In the genomic region with DNA sequence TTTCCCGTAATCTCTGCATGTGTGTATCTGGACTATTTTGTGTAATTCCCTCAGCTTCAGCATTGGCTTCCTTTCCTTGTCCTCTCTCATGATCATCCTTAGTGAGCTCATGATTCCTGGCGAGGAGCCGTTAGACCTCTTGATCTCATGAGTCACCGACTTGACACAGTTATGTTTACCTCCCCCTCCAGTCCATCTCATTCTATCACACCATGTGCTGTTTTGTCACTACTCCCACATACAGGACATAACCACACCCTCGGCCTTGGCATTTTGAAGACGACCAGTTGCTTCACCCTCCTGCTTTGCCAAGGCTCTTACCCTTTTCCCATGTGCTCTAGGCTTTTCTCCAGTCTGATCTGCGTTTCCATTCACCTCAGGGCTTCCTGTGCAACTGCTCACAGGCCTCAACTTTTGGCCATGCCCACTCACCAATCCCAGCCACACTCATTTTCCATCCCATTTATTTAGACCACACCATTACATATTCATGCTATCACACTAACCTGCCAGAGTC, we compare ENCODE assay signal across 1 cellular context.
TF ChIP-seq lines count a peak whose summit lies in the region.

No MANE protein-coding gene starts in this region.

TF ChIP-seq in K562, 482 proteins besides CTCF, POLR2A, EP300 and RAD21 (continued from another document and continues in another):
- TF ChIP-seq, protein P1, sequence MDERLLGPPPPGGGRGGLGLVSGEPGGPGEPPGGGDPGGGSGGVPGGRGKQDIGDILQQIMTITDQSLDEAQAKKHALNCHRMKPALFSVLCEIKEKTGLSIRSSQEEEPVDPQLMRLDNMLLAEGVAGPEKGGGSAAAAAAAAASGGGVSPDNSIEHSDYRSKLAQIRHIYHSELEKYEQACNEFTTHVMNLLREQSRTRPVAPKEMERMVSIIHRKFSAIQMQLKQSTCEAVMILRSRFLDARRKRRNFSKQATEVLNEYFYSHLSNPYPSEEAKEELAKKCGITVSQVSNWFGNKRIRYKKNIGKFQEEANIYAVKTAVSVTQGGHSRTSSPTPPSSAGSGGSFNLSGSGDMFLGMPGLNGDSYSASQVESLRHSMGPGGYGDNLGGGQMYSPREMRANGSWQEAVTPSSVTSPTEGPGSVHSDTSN (CRISPR knock-in tag; IDR thresholded peaks at IDR 0.05; ENCODE audit: low read depth): no peak
- TF ChIP-seq, protein P1 (tag; conservative IDR thresholded peaks at IDR 0.05; ENCODE audit: low read depth): peak; percentile 56; the same call in 1 of the 2 replicates
- TF ChIP-seq MTA1 (IDR thresholded peaks at IDR 0.05; ENCODE audit: borderline replicate concordance) (no peak), PHF8 (IDR thresholded peaks at IDR 0.05; ENCODE audit: borderline replicate concordance, low read length) (no peak), HDAC8 (tag; IDR thresholded peaks at IDR 0.05) (peak; percentile 74; the same call in 1 of the 2 replicates), ZFPM2 (CRISPR knock-in tag; IDR thresholded peaks at IDR 0.05) (no peak), DMBX1 (CRISPR knock-in tag; IDR thresholded peaks at IDR 0.05; ENCODE audit: borderline replicate concordance) (peak; percentile 38; the same call in 1 of the 2 replicates), SMARCE1 (IDR thresholded peaks at IDR 0.05) (peak; percentile 93), PRMT5 (CRISPR knock-in tag; IDR thresholded peaks at IDR 0.05) (no peak), CHD1 (IDR thresholded peaks at IDR 0.05; ENCODE audit: low read length) (no peak), STAT5B (CRISPR knock-in tag; IDR thresholded peaks at IDR 0.05) (no peak), MECOM (CRISPR knock-in tag; IDR thresholded peaks at IDR 0.05) (no peak)
- TF ChIP-seq, protein P2, sequence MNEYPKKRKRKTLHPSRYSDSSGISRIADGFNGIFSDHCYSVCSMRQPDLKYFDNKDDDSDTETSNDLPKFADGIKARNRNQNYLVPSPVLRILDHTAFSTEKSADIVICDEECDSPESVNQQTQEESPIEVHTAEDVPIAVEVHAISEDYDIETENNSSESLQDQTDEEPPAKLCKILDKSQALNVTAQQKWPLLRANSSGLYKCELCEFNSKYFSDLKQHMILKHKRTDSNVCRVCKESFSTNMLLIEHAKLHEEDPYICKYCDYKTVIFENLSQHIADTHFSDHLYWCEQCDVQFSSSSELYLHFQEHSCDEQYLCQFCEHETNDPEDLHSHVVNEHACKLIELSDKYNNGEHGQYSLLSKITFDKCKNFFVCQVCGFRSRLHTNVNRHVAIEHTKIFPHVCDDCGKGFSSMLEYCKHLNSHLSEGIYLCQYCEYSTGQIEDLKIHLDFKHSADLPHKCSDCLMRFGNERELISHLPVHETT (CRISPR knock-in tag; conservative IDR thresholded peaks at IDR 0.05 in 1 of 2, IDR thresholded peaks at IDR 0.05 in 1 of 2): peak in 1 of 2 experiments; percentile 88; a peak in 2 of 4 replicates
- TF ChIP-seq, protein P3, sequence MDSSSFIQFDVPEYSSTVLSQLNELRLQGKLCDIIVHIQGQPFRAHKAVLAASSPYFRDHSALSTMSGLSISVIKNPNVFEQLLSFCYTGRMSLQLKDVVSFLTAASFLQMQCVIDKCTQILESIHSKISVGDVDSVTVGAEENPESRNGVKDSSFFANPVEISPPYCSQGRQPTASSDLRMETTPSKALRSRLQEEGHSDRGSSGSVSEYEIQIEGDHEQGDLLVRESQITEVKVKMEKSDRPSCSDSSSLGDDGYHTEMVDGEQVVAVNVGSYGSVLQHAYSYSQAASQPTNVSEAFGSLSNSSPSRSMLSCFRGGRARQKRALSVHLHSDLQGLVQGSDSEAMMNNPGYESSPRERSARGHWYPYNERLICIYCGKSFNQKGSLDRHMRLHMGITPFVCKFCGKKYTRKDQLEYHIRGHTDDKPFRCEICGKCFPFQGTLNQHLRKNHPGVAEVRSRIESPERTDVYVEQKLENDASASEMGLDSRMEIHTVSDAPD (CRISPR knock-in tag; IDR thresholded peaks at IDR 0.05): no peak
- TF ChIP-seq, protein P4, sequence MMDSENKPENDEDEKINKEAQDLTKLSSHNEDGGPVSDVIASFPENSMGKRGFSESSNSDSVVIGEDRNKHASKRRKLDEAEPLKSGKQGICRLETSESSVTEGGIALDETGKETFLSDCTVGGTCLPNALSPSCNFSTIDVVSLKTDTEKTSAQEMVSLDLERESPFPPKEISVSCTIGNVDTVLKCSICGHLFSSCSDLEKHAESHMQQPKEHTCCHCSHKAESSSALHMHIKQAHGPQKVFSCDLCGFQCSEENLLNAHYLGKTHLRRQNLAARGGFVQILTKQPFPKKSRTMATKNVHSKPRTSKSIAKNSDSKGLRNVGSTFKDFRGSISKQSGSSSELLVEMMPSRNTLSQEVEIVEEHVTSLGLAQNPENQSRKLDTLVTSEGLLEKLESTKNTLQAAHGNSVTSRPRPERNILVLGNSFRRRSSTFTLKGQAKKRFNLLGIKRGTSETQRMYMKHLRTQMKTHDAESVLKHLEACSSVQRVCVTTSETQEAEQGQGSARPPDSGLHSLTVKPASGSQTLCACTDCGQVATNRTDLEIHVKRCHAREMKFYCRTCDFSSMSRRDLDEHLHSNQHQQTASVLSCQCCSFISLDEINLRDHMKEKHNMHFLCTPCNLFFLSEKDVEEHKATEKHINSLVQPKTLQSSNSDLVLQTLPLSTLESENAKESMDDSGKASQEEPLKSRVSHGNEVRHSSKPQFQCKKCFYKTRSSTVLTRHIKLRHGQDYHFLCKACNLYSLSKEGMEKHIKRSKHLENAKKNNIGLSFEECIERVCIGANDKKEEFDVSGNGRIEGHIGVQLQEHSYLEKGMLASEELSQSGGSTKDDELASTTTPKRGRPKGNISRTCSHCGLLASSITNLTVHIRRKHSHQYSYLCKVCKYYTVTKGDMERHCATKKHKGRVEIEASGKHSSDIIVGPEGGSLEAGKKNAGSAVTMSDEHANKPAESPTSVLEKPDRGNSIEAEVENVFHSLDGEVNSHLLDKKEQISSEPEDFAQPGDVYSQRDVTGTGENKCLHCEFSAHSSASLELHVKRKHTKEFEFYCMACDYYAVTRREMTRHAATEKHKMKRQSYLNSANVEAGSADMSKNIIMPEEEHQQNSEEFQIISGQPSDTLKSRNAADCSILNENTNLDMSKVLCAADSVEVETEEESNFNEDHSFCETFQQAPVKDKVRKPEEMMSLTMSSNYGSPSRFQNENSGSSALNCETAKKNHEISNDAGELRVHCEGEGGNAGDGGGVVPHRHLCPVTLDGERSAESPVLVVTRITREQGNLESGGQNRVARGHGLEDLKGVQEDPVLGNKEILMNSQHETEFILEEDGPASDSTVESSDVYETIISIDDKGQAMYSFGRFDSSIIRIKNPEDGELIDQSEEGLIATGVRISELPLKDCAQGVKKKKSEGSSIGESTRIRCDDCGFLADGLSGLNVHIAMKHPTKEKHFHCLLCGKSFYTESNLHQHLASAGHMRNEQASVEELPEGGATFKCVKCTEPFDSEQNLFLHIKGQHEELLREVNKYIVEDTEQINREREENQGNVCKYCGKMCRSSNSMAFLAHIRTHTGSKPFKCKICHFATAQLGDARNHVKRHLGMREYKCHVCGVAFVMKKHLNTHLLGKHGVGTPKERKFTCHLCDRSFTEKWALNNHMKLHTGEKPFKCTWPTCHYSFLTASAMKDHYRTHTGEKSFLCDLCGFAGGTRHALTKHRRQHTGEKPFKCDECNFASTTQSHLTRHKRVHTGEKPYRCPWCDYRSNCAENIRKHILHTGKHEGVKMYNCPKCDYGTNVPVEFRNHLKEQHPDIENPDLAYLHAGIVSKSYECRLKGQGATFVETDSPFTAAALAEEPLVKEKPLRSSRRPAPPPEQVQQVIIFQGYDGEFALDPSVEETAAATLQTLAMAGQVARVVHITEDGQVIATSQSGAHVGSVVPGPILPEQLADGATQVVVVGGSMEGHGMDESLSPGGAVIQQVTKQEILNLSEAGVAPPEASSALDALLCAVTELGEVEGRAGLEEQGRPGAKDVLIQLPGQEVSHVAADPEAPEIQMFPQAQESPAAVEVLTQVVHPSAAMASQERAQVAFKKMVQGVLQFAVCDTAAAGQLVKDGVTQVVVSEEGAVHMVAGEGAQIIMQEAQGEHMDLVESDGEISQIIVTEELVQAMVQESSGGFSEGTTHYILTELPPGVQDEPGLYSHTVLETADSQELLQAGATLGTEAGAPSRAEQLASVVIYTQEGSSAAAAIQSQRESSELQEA (IDR thresholded peaks at IDR 0.05; ENCODE audit: low read depth): no peak
- TF ChIP-seq, protein P5, sequence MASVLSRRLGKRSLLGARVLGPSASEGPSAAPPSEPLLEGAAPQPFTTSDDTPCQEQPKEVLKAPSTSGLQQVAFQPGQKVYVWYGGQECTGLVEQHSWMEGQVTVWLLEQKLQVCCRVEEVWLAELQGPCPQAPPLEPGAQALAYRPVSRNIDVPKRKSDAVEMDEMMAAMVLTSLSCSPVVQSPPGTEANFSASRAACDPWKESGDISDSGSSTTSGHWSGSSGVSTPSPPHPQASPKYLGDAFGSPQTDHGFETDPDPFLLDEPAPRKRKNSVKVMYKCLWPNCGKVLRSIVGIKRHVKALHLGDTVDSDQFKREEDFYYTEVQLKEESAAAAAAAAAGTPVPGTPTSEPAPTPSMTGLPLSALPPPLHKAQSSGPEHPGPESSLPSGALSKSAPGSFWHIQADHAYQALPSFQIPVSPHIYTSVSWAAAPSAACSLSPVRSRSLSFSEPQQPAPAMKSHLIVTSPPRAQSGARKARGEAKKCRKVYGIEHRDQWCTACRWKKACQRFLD (CRISPR knock-in tag; IDR thresholded peaks at IDR 0.05): peak; percentile 89
- TF ChIP-seq, protein P6, sequence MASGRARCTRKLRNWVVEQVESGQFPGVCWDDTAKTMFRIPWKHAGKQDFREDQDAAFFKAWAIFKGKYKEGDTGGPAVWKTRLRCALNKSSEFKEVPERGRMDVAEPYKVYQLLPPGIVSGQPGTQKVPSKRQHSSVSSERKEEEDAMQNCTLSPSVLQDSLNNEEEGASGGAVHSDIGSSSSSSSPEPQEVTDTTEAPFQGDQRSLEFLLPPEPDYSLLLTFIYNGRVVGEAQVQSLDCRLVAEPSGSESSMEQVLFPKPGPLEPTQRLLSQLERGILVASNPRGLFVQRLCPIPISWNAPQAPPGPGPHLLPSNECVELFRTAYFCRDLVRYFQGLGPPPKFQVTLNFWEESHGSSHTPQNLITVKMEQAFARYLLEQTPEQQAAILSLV (tag; IDR thresholded peaks at IDR 0.05): no peak
- TF ChIP-seq, protein P7, sequence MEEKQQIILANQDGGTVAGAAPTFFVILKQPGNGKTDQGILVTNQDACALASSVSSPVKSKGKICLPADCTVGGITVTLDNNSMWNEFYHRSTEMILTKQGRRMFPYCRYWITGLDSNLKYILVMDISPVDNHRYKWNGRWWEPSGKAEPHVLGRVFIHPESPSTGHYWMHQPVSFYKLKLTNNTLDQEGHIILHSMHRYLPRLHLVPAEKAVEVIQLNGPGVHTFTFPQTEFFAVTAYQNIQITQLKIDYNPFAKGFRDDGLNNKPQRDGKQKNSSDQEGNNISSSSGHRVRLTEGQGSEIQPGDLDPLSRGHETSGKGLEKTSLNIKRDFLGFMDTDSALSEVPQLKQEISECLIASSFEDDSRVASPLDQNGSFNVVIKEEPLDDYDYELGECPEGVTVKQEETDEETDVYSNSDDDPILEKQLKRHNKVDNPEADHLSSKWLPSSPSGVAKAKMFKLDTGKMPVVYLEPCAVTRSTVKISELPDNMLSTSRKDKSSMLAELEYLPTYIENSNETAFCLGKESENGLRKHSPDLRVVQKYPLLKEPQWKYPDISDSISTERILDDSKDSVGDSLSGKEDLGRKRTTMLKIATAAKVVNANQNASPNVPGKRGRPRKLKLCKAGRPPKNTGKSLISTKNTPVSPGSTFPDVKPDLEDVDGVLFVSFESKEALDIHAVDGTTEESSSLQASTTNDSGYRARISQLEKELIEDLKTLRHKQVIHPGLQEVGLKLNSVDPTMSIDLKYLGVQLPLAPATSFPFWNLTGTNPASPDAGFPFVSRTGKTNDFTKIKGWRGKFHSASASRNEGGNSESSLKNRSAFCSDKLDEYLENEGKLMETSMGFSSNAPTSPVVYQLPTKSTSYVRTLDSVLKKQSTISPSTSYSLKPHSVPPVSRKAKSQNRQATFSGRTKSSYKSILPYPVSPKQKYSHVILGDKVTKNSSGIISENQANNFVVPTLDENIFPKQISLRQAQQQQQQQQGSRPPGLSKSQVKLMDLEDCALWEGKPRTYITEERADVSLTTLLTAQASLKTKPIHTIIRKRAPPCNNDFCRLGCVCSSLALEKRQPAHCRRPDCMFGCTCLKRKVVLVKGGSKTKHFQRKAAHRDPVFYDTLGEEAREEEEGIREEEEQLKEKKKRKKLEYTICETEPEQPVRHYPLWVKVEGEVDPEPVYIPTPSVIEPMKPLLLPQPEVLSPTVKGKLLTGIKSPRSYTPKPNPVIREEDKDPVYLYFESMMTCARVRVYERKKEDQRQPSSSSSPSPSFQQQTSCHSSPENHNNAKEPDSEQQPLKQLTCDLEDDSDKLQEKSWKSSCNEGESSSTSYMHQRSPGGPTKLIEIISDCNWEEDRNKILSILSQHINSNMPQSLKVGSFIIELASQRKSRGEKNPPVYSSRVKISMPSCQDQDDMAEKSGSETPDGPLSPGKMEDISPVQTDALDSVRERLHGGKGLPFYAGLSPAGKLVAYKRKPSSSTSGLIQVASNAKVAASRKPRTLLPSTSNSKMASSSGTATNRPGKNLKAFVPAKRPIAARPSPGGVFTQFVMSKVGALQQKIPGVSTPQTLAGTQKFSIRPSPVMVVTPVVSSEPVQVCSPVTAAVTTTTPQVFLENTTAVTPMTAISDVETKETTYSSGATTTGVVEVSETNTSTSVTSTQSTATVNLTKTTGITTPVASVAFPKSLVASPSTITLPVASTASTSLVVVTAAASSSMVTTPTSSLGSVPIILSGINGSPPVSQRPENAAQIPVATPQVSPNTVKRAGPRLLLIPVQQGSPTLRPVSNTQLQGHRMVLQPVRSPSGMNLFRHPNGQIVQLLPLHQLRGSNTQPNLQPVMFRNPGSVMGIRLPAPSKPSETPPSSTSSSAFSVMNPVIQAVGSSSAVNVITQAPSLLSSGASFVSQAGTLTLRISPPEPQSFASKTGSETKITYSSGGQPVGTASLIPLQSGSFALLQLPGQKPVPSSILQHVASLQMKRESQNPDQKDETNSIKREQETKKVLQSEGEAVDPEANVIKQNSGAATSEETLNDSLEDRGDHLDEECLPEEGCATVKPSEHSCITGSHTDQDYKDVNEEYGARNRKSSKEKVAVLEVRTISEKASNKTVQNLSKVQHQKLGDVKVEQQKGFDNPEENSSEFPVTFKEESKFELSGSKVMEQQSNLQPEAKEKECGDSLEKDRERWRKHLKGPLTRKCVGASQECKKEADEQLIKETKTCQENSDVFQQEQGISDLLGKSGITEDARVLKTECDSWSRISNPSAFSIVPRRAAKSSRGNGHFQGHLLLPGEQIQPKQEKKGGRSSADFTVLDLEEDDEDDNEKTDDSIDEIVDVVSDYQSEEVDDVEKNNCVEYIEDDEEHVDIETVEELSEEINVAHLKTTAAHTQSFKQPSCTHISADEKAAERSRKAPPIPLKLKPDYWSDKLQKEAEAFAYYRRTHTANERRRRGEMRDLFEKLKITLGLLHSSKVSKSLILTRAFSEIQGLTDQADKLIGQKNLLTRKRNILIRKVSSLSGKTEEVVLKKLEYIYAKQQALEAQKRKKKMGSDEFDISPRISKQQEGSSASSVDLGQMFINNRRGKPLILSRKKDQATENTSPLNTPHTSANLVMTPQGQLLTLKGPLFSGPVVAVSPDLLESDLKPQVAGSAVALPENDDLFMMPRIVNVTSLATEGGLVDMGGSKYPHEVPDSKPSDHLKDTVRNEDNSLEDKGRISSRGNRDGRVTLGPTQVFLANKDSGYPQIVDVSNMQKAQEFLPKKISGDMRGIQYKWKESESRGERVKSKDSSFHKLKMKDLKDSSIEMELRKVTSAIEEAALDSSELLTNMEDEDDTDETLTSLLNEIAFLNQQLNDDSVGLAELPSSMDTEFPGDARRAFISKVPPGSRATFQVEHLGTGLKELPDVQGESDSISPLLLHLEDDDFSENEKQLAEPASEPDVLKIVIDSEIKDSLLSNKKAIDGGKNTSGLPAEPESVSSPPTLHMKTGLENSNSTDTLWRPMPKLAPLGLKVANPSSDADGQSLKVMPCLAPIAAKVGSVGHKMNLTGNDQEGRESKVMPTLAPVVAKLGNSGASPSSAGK (IDR thresholded peaks at IDR 0.05): peak; percentile 97
